Comparison of ENCODE assay signal across 10 cellular contexts in the genomic region with DNA sequence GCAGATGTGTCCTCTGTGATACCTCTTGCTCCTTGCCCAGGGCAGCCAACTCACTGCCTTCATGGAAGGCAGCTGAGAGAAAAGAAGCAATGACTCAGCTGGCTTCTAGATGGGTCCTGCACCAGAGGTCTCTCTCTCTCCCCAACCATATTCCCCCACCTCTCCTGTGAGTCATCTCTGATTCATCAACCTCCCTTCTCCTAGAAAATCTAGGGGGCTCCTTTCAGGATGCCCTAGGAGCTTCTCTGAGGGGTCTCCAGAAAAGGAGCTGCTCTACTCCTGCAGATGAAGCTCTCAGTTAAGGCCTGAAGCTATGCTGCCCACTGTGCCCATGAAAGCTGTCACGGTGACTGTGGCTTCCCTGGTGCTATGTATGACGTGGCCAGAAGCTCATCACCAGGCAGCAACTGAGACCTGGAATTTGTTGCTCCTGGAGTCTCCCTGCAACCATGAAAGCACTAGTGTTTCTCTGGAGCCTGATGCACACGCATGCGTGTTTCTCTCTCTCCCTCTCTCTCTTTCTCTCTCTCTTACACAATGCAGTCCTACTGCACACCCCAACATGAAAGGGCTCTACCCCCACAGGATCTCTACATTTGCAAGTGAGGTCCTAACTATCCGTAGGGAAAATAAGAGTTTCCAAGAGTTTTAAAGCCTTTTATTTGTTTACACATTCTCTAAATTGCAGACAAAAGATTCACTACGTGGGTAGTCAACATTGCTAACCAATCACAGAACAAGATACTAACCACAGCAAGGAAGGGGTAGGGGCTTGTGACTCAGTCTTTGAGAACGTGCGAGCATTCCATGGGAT.
DNase-seq lines count a peak whose midpoint lies in the region; ATAC-seq and TF ChIP-seq lines count a peak whose summit lies in the region.
"Had no signal": no experiment of that assay in that cellular context is flagged by ENCODE, and none has a peak within 500 bp of the region (broad histone marks: within the 10 kb centered on the region; RNA-seq: fewer than 3 reads in every experiment).

No MANE protein-coding gene starts in this region.

- ATAC-seq in GM18519 (IDR thresholded peaks at IDR 0.05; ENCODE audit: low FRiP score, unreplicated experiment): no peak
- ATAC-seq: mucosa of descending colon had no signal

- H3K4me1 ChIP-seq in breast epithelium: no peaks in the 10 kb centered on the region
- peaks cover 0 to 7% (median 0%) of the 10 kb centered on the region in 4 donors for H3K4me1 ChIP-seq in tibial nerve
- no peaks in the 10 kb centered on the region for H3K4me1 ChIP-seq in Karpas-422 (ENCODE audit: low read length)

- intact Hi-C loops in MCF 10A (cut with micrococcal nuclease) (no loop called here), breast epithelium (cut with DNase I; ENCODE audit: low total_unique reads) (no loop called here)

- H3K9me3 Mint-ChIP-seq in MCF 10A (ENCODE audit: unreplicated experiment): no peaks in the 10 kb centered on the region

- POLR2A ChIA-PET in MCF 10A (lab: Yijun Ruan, JAX): no interaction called here

- H3K4me3 ChIP-seq in breast epithelium (no peak overlapping the region), tibial nerve (no peak overlapping the region), Karpas-422 (ENCODE audit: low read length) (no peak overlapping the region)
- H3K4me3 ChIP-seq: mucosa of descending colon had no signal

- H2AFZ ChIP-seq in Karpas-422 (ENCODE audit: low read length): no peak overlapping the region

- no peak overlapping the region for H3K27ac ChIP-seq in breast epithelium
- no peak overlapping the region for H3K27ac ChIP-seq in tibial nerve
- H3K27ac ChIP-seq in Karpas-422 (ENCODE audit: low read length): no peak overlapping the region
- H3K27ac ChIP-seq: C4-2B had no signal

- H3K9me2 ChIP-seq in Karpas-422 (replicated peaks; ENCODE audit: insufficient read depth, low read length): no peaks in the 10 kb centered on the region

- no peaks in the 10 kb centered on the region for H3K79me2 ChIP-seq in Karpas-422 (ENCODE audit: low read length)

- no peak for TF ChIP-seq CTCF in MCF 10A (IDR thresholded peaks at IDR 0.05; ENCODE audit: unreplicated experiment)
- no peak for TF ChIP-seq CTCF in breast epithelium (IDR thresholded peaks at IDR 0.05)
- no peak for TF ChIP-seq CTCF in tibial nerve (IDR thresholded peaks at IDR 0.05)

- H3K27me3 Mint-ChIP-seq in MCF 10A (ENCODE audit: insufficient read depth, unreplicated experiment): no peaks in the 10 kb centered on the region

- CTCF ChIA-PET in MCF 10A (lab: Yijun Ruan, JAX): no interaction called here

- H3K27me3 ChIP-seq in breast epithelium: no peaks in the 10 kb centered on the region
- H3K27me3 ChIP-seq in tibial nerve: no peaks in the 10 kb centered on the region
- no peaks in the 10 kb centered on the region for H3K27me3 ChIP-seq in Karpas-422 (ENCODE audit: low read length)

- no peak overlapping the region for H3K4me2 ChIP-seq in Karpas-422 (ENCODE audit: low read depth, low read length, poor library complexity, severe bottlenecking)

- TF ChIP-seq POLR2A in breast epithelium (IDR thresholded peaks at IDR 0.05) (no peak), tibial nerve (IDR thresholded peaks at IDR 0.05) (no peak)

- no peaks in the 10 kb centered on the region for H3K36me3 ChIP-seq in breast epithelium
- H3K36me3 ChIP-seq in tibial nerve: no peaks in the 10 kb centered on the region
- H3K36me3 ChIP-seq in Karpas-422 (ENCODE audit: insufficient read depth, low read length): no peaks in the 10 kb centered on the region

- DNase-seq in MCF 10A (ENCODE audit: unreplicated experiment) (peak; percentile 90), breast epithelium (ENCODE audit: low spot score in 2 of 2) (no peak), amniotic epithelial cell (ENCODE audit: low read depth) (peak; percentile 92), hepatic stellate cell (ENCODE audit: low spot score) (peak; percentile 96), ureter (ENCODE audit: low spot score) (peak; percentile 22), tibial nerve (ENCODE audit: low spot score in 2 of 2) (no peak), Karpas-422 (no peak)
- DNase-seq: mucosa of descending colon had no signal

- H3K27ac Mint-ChIP-seq in MCF 10A (ENCODE audit: low read depth, unreplicated experiment): peak overlapping the region; percentile 61

- 68 to 71% methylated on average over 8 of the region's 8 CpGs for WGBS in tibial nerve, 2 donors

- no peaks in the 10 kb centered on the region for H4K20me1 ChIP-seq in Karpas-422 (ENCODE audit: insufficient read depth, low read depth, low read length)

- H3K9me3 ChIP-seq in breast epithelium: no peaks in the 10 kb centered on the region
- H3K9me3 ChIP-seq in tibial nerve: no peaks in the 10 kb centered on the region
- no peaks in the 10 kb centered on the region for H3K9me3 ChIP-seq in Karpas-422 (ENCODE audit: low read length)
- H3K9me3 ChIP-seq: mucosa of descending colon had no signal

- BruUV-seq in MCF 10A (replicated peaks; lab: Mats Ljungman, UMichigan): no TSS peak

- TF ChIP-seq EP300 in tibial nerve (IDR thresholded peaks at IDR 0.05): no peak

- no peak overlapping the region for H3K4me3 Mint-ChIP-seq in MCF 10A (ENCODE audit: unreplicated experiment)

- no peak overlapping the region for H3K9ac ChIP-seq in Karpas-422 (ENCODE audit: low read length)

- peaks cover 14% of the 10 kb centered on the region for H3K4me1 Mint-ChIP-seq in MCF 10A (ENCODE audit: insufficient read depth, unreplicated experiment)

- no peaks in the 10 kb centered on the region for H3K36me3 Mint-ChIP-seq in MCF 10A (ENCODE audit: insufficient read depth, unreplicated experiment)

Comparison
In these comparisons a context has a peak if more than half of its experiments do, and no peak if none do; other contexts are left out.
1. DNase-seq: peak in MCF 10A (single experiment), amniotic epithelial cell (single experiment), hepatic stellate cell (single experiment) and ureter (single experiment); none in breast epithelium (0 of 2), tibial nerve (0 of 2) and Karpas-422 (single experiment).